In genomic region chr9:136790640-136791465, GRCh38 we compare ENCODE assay signal across 8 cellular contexts. TPM values are rescaled to one million over a fixed set of nuclear protein-coding genes. Genes with fewer than 3 reads are reported as not detected.
DNase-seq lines count a peak whose midpoint lies in the region; ATAC-seq and TF ChIP-seq lines count a peak whose summit lies in the region.

TMEM141 (plus strand) TSS chr9:136791344; CDS start chr9:136791371, 27 bp downstream.

- DNase-seq in NCI-H82 (lab: John Stamatoyannopoulos, UW) (peak; percentile 100), dermis microvascular lymphatic vessel endothelial cell (ENCODE audit: low read depth in 2 of 2) (peak; percentile 97 to 99)
- peak; percentile 100 for DNase-seq in activated CD4-positive, alpha-beta T cell treated with anti-CD3 and anti-CD28 coated beads, Interleukin-2, amount 50 U/mL, for 48 hours
- peak; percentile 100 for DNase-seq in stimulated activated CD4-positive, alpha-beta T cell treated with anti-CD3 and anti-CD28 coated beads, Interleukin-4, amount 100 ng/mL, for 24 hours

- peak within 1 kb of the TSS; percentile 60 to 76 for H3K9ac ChIP-seq in liver (ENCODE audit: low read depth in 1 of 2, low read length in 2 of 2)

- peak within 1 kb of the TSS; percentile 97 for H3K27ac ChIP-seq in C4-2B
- peak within 1 kb of the TSS; percentile 91 to 92 for H3K27ac ChIP-seq in liver (ENCODE audit: low read depth in 1 of 2, low read length in 2 of 2)

- no peaks in the 10 kb centered on the region for H3K27me3 ChIP-seq in liver (ENCODE audit: control insufficient read depth in 4 of 4, insufficient read depth in 4 of 4, low read length in 3 of 4)

- peak; percentile 21 to 22 for TF ChIP-seq RAD21 in liver (IDR thresholded peaks at IDR 0.05)

- TF ChIP-seq CTCF in C4-2B (conservative IDR thresholded peaks at IDR 0.05) (no peak), liver (IDR thresholded peaks at IDR 0.05; ENCODE audit: low read depth, low read length, missing input control) (no peak)

- ATAC-seq in GM19397 (IDR thresholded peaks at IDR 0.05; ENCODE audit: unreplicated experiment) = peak; percentile 83
- ATAC-seq in HG03571 (IDR thresholded peaks at IDR 0.05; ENCODE audit: unreplicated experiment) = peak; percentile 88

- under 1% methylated on average over 65 of the region's 65 CpGs for WGBS in liver

- H3K9me3 ChIP-seq in liver (ENCODE audit: control insufficient read depth in 4 of 4, low read length in 3 of 4) = no peaks in the 10 kb centered on the region

- H3K4me3 ChIP-seq in liver (ENCODE audit: low read depth in 1 of 3, low read length in 3 of 3) = peak within 1 kb of the TSS; percentile 67 to 78 (median 75)

- H3K4me1 ChIP-seq in liver (ENCODE audit: control insufficient read depth in 4 of 4, insufficient read depth in 4 of 4, low read length in 3 of 4) = peaks cover 6 to 62% (median 51%) of the 10 kb centered on the region in 4 donors

- H3K36me3 ChIP-seq in liver (ENCODE audit: control insufficient read depth in 4 of 4, insufficient read depth in 3 of 4, low read depth in 1 of 4, low read length in 3 of 4) = peaks cover 0 to 2% (median under 1%) of the 10 kb centered on the region in 4 donors

TF ChIP-seq in liver, 16 proteins besides CTCF, POLR2A, EP300 and RAD21:
- peak; percentile 66 for TF ChIP-seq YY1 (IDR thresholded peaks at IDR 0.05)
- TF ChIP-seq TAF1 (conservative IDR thresholded peaks at IDR 0.05) = no peak
- peak; percentile 24 for TF ChIP-seq MAX (IDR thresholded peaks at IDR 0.05)
- peak; percentile 88 for TF ChIP-seq SP1 (IDR thresholded peaks at IDR 0.05)
- TF ChIP-seq RXRA (IDR thresholded peaks at IDR 0.05) = no peak
- TF ChIP-seq GABPA (IDR thresholded peaks at IDR 0.05 in 1 of 2, conservative IDR thresholded peaks at IDR 0.05 in 1 of 2) = peak in 1 of 2 donors; percentile 79
- no peak for TF ChIP-seq NR2F2 (IDR thresholded peaks at IDR 0.05)
TF ChIP-seq in liver: peak in this region for 4.

RNA-seq across cellular contexts. Expression of gene TMEM141, which starts in this region (rescaled TPM):
- 54.1 and 58.8 TPM in 2 replicates for total RNA-seq in dermis microvascular lymphatic vessel endothelial cell
- 10 to 100 TPM; 32.2 to 58.9 TPM for total RNA-seq in liver
- polyA plus RNA-seq in liver = 10 to 100 TPM; 73.6 to 74.7 TPM

Comparison
In these comparisons a context has a peak if more than half of its experiments do, and no peak if none do; other contexts are left out.
1. Peak in every context shown above with its lines: DNase-seq, ATAC-seq, H3K4me3 ChIP-seq and H3K27ac ChIP-seq.